32 cellular contexts compared by ENCODE assay signal in the genomic region with DNA sequence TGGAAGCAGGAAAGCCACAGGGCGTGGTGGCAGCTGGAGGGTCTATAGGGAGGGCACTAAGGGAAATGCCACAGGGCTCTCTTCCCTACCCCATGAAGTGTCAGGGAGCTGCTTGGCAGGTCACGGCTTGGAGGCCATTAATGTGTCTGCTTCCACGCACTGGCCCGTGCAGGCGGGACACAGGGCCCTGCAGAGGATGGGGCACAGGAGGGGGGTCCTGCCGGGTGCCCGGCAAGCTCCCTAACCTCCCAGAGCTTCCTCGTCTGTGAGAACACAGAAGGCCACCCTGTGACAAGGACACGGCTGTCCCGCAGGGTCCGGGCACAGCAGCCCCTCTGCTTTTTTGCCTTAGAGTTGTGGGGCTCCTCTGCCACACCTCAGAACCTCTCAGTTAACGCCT. TPM values are rescaled to one million over a fixed set of nuclear protein-coding genes. Genes with fewer than 3 reads are reported as not detected.
"Had no signal": no experiment of that assay in that cellular context is flagged by ENCODE, and none has a peak within 500 bp of the region (broad histone marks: within the 10 kb centered on the region; RNA-seq: fewer than 3 reads in every experiment).

No MANE protein-coding gene starts in this region.

- H3K27me3 ChIP-seq: ascending aorta, cardiac muscle cell had no signal

- ATAC-seq: activated CD8-positive, alpha-beta T cell treated with anti-CD3 and anti-CD28 coated beads for 36 hours; activated naive CD4-positive, alpha-beta T cell treated with anti-CD3 and anti-CD28 coated beads, Interleukin-2, amount 50 U/mL, for 72 hours; activated naive CD8-positive, alpha-beta T cell treated with anti-CD3 and anti-CD28 coated beads, Interleukin-2, amount 50 U/mL, for 24 hours; activated T-cell treated with anti-CD3 and anti-CD28 coated beads, Interleukin-2, amount 50 U/mL, for 4 hours; activated T-cell treated with anti-CD3 and anti-CD28 coated beads, Interleukin-2, amount 50 U/mL, for 72 hours; activated T-helper 17 cell treated with anti-CD3 and anti-CD28 coated beads, Interleukin-2, amount 50 U/mL, for 72 hours had no signal

- H3K27ac ChIP-seq: ascending aorta, cardiac muscle cell, VCaP had no signal

- DNase-seq: activated B cell treated with CpG ODN at 0.5 μM for 24 hours; activated CD4-positive, alpha-beta memory T cell treated with anti-CD3 and anti-CD28 coated beads for 36 hours; activated CD4-positive, alpha-beta T cell treated with anti-CD3 and anti-CD28 coated beads for 4 hours; activated CD4-positive, alpha-beta T cell treated with anti-CD3 and anti-CD28 coated beads, Interleukin-2, amount 10 ng/mL, durations not matched to agents 24 days and 14 days; activated CD4-positive, alpha-beta T cell treated with anti-CD3 and anti-CD28 coated beads, Interleukin-2, amount 50 U/mL, for 1 hour; activated CD4-positive, alpha-beta T cell treated with anti-CD3 and anti-CD28 coated beads, Interleukin-2, amount 50 U/mL, for 4 hours; activated CD4-positive, CD25-positive, alpha-beta regulatory T cell treated with anti-CD3 and anti-CD28 coated beads, Interleukin-2, amount 50 U/mL, for 72 hours; activated CD8-positive, alpha-beta memory T cell treated with anti-CD3 and anti-CD28 coated beads, Interleukin-2, amount 50 U/mL, for 4 hours; activated CD8-positive, alpha-beta T cell treated with anti-CD3 and anti-CD28 coated beads for 36 hours; activated effector memory CD4-positive, alpha-beta T cell treated with anti-CD3 and anti-CD28 coated beads, Interleukin-2, amount 50 U/mL, for 16 hours; activated gamma-delta T cell treated with Interleukin-2 at 50 U/mL for 16 hours; activated naive CD4-positive, alpha-beta T cell; activated naive CD4-positive, alpha-beta T cell treated with anti-CD3 and anti-CD28 coated beads for 36 hours; activated naive CD4-positive, alpha-beta T cell treated with anti-CD3 and anti-CD28 coated beads, Interleukin-2, amount 50 U/mL, for 16 hours; activated naive CD8-positive, alpha-beta T cell treated with anti-CD3 and anti-CD28 coated beads, Interleukin-2, amount 10 ng/mL, durations not matched to agents 7 days and 5 days; activated naive CD8-positive, alpha-beta T cell treated with anti-CD3 and anti-CD28 coated beads, Interleukin-2, amount 50 U/mL, for 24 hours; activated T-cell treated with anti-CD3 and anti-CD28 coated beads for 4 hours; activated T-cell treated with anti-CD3 and anti-CD28 coated beads, Interleukin-2, amount 50 U/mL, for 1 hour; activated T-cell treated with anti-CD3 and anti-CD28 coated beads, Interleukin-2, amount 50 U/mL, for 4 hours; activated T-cell treated with anti-CD3 and anti-CD28 coated beads, Interleukin-2, amount 50 U/mL, for 72 hours; amygdala; anterior cingulate cortex; caudate nucleus; cerebellar nuclear complex; T-helper 1 cell; T-helper 2 cell; T-helper 9 cell had no signal

- H3K4me1 ChIP-seq: ascending aorta had no signal

- H3K4me3 ChIP-seq: ascending aorta, cardiac muscle cell had no signal

- H3K9me3 ChIP-seq: ascending aorta had no signal

- H3K36me3 ChIP-seq: ascending aorta, cardiac muscle cell had no signal

RNA-seq across cellular contexts. Expression of a gene that starts 25.5 kb away (rescaled TPM):
- total RNA-seq: ascending aorta had no signal
